Comparison of ENCODE assay signal across 1 cellular context in genomic region chr20:19620471-19620870, GRCh38.
TF ChIP-seq lines count a peak whose summit lies in the region.

No MANE protein-coding gene starts in this region.

TF ChIP-seq in WTC11, 78 proteins besides CTCF, POLR2A, EP300 and RAD21 (continued from another document):
- TF ChIP-seq ZBTB43 (CRISPR knock-in tag; IDR thresholded peaks at IDR 0.05) = peak; percentile 68; the same call in 1 of the 2 replicates
- TF ChIP-seq, protein P1, sequence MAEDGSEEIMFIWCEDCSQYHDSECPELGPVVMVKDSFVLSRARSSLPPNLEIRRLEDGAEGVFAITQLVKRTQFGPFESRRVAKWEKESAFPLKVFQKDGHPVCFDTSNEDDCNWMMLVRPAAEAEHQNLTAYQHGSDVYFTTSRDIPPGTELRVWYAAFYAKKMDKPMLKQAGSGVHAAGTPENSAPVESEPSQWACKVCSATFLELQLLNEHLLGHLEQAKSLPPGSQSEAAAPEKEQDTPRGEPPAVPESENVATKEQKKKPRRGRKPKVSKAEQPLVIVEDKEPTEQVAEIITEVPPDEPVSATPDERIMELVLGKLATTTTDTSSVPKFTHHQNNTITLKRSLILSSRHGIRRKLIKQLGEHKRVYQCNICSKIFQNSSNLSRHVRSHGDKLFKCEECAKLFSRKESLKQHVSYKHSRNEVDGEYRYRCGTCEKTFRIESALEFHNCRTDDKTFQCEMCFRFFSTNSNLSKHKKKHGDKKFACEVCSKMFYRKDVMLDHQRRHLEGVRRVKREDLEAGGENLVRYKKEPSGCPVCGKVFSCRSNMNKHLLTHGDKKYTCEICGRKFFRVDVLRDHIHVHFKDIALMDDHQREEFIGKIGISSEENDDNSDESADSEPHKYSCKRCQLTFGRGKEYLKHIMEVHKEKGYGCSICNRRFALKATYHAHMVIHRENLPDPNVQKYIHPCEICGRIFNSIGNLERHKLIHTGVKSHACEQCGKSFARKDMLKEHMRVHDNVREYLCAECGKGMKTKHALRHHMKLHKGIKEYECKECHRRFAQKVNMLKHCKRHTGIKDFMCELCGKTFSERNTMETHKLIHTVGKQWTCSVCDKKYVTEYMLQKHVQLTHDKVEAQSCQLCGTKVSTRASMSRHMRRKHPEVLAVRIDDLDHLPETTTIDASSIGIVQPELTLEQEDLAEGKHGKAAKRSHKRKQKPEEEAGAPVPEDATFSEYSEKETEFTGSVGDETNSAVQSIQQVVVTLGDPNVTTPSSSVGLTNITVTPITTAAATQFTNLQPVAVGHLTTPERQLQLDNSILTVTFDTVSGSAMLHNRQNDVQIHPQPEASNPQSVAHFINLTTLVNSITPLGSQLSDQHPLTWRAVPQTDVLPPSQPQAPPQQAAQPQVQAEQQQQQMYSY (CRISPR knock-in tag; IDR thresholded peaks at IDR 0.05) = no peak
- TF ChIP-seq, protein P2, sequence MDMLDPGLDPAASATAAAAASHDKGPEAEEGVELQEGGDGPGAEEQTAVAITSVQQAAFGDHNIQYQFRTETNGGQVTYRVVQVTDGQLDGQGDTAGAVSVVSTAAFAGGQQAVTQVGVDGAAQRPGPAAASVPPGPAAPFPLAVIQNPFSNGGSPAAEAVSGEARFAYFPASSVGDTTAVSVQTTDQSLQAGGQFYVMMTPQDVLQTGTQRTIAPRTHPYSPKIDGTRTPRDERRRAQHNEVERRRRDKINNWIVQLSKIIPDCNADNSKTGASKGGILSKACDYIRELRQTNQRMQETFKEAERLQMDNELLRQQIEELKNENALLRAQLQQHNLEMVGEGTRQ (CRISPR knock-in tag; IDR thresholded peaks at IDR 0.05) = no peak
- TF ChIP-seq JAZF1 (CRISPR knock-in tag; IDR thresholded peaks at IDR 0.05) = no peak
- 0 out of 2 replicates have a peak, but pooled peaks have one; percentile 37 for TF ChIP-seq ETV6 (CRISPR knock-in tag; IDR thresholded peaks at IDR 0.05)
- no peak for TF ChIP-seq ESRRA (CRISPR knock-in tag; IDR thresholded peaks at IDR 0.05; ENCODE audit: borderline replicate concordance)
- TF ChIP-seq, protein P3, sequence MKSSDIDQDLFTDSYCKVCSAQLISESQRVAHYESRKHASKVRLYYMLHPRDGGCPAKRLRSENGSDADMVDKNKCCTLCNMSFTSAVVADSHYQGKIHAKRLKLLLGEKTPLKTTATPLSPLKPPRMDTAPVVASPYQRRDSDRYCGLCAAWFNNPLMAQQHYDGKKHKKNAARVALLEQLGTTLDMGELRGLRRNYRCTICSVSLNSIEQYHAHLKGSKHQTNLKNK (CRISPR knock-in tag; IDR thresholded peaks at IDR 0.05) = no peak
- no peak for TF ChIP-seq ZNF317 (CRISPR knock-in tag; IDR thresholded peaks at IDR 0.05; ENCODE audit: borderline replicate concordance, low read depth)
- TF ChIP-seq NR3C1 (CRISPR knock-in tag; conservative IDR thresholded peaks at IDR 0.05; ENCODE audit: low read depth) = no peak
- TF ChIP-seq, protein P4, sequence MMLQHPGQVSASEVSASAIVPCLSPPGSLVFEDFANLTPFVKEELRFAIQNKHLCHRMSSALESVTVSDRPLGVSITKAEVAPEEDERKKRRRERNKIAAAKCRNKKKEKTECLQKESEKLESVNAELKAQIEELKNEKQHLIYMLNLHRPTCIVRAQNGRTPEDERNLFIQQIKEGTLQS (CRISPR knock-in tag; conservative IDR thresholded peaks at IDR 0.05) = no peak
- TF ChIP-seq KAT7 (CRISPR knock-in tag; IDR thresholded peaks at IDR 0.05; ENCODE audit: borderline replicate concordance) = no peak
- peak; percentile 49; the same call in 1 of the 2 replicates for TF ChIP-seq ZNF423 (CRISPR knock-in tag; IDR thresholded peaks at IDR 0.05)
- peak; percentile 72; the same call in 1 of the 2 replicates for TF ChIP-seq GABPB1 (CRISPR knock-in tag; IDR thresholded peaks at IDR 0.05)
- no peak for TF ChIP-seq JUN (CRISPR knock-in tag; IDR thresholded peaks at IDR 0.05)
